In the genomic region with DNA sequence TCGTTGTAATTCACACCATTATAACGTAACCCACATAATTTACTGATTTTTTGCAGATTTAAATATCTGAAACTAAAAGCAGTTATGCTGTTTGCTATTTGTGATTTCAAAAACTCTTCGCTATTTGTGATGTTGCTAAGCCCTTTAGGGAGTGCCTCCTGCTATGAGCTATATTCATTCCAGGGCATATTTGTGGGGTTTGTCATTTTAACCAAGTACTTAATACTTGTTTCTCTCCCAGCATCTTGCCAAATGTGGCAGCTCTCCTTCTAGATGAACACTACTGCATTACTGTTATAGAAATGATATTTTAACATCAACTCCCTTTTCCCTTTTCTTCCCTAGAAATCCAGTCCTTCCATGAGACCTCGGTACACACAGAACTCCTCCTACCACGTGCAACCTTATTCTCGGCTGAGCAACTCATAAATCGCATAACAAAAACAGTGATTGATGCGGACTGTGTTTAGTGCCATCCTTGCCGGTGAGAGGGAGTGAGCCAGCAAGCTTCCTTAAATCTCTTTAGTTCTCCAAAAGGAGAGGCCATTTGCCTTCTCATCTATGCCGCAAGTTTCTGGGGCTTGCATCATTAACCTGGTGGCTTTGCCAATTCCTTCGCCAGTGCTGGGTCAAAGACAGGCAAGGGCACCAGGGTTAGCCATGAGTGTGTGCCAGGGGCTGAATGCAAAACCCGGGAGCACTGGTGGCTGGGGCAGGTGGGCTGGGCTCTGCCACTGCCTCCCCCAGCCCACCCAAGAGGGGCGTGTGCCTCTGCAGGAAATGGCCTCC, we compare ENCODE assay signal across 1 cellular context.
TF ChIP-seq lines count a peak whose summit lies in the region.

No MANE protein-coding gene starts in this region.

TF ChIP-seq in IMR-90, 13 proteins besides CTCF, POLR2A, EP300 and RAD21:
- TF ChIP-seq NFE2L2 (IDR thresholded peaks at IDR 0.05; ENCODE audit: low read depth, low read length), result no peak
- peak; percentile 69; the same call in 1 of the 2 replicates for TF ChIP-seq CEBPB (IDR thresholded peaks at IDR 0.05; ENCODE audit: low read depth, low read length)
TF ChIP-seq in IMR-90: peak in this region for 1.
